8 cellular contexts compared by ENCODE assay signal in the genomic region with DNA sequence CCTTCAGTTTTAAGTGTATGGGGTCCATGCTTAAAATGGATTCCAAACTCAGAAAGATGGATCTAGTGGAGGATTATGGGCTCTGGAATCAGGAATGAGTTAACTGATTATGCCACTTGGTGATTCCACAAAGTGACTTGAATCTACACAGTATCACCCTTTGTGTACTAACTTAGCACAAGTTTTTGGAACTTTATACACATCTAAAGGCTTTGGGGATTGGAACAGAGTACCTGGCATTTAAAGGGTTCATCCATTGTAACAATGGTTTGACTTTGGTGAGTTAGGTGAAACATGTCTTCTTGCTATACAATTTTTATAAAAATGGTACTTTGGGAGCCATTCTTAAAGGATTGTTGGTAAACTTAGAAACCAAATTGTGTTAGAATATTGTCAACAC. TPM values are rescaled to one million over a fixed set of nuclear protein-coding genes. Genes with fewer than 3 reads are reported as not detected.
DNase-seq lines count a peak whose midpoint lies in the region; ATAC-seq and TF ChIP-seq lines count a peak whose summit lies in the region.

No MANE protein-coding gene starts in this region.

- H3K4me3 ChIP-seq in left ventricle myocardium inferior (peak overlapping the region; percentile 88), breast epithelium (peak overlapping the region; percentile 75 to 97 (median 97))

- peak overlapping the region; percentile 98 for H3K27ac ChIP-seq in left ventricle myocardium inferior (replicated peaks)
- H3K27ac ChIP-seq in breast epithelium: peak overlapping the region; percentile 92 to 97

- peak overlapping the region; percentile 100 for H3K27ac Mint-ChIP-seq in mesothelial cell of epicardium

- no peaks in the 10 kb centered on the region for H3K9me3 Mint-ChIP-seq in mesothelial cell of epicardium

- H3K36me3 ChIP-seq in left ventricle myocardium inferior: peaks cover 38% of the 10 kb centered on the region
- H3K36me3 ChIP-seq in breast epithelium: no peaks in the 10 kb centered on the region

- no peaks in the 10 kb centered on the region for H3K27me3 Mint-ChIP-seq in mesothelial cell of epicardium (ENCODE audit: low read depth)

- intact Hi-C loops in left ventricle myocardium inferior (cut with micrococcal nuclease): loop anchor here (10.0 kb wide), 1 partner anchor 192 kb away; no protein-coding TSS in a partner anchor
- intact Hi-C loops in left cardiac atrium (cut with DNase I): loop anchor here (5.0 to 10.0 kb wide), 2 partner anchors 78 to 80 kb away; a partner anchor contains a TSS
- intact Hi-C loops in breast epithelium (cut with DNase I; ENCODE audit: low total_unique reads): no loop called here
- intact Hi-C loops in posterior cingulate gyrus (cut with DNase I): loop anchor here (5.0 kb wide), 1 partner anchor 80 kb away; a partner anchor contains a TSS

- TF ChIP-seq CTCF in left ventricle myocardium inferior (IDR thresholded peaks at IDR 0.05; ENCODE audit: borderline replicate concordance) (no peak), breast epithelium (IDR thresholded peaks at IDR 0.05) (no peak), mesothelial cell of epicardium (IDR thresholded peaks at IDR 0.05; ENCODE audit: unreplicated experiment) (no peak)

- DNase-seq in left ventricle myocardium inferior (no peak), left cardiac atrium (no peak), breast epithelium (ENCODE audit: low spot score in 2 of 2) (no peak), mesothelial cell of epicardium (ENCODE audit: low spot score in 2 of 2, unreplicated experiment in 2 of 2) (no peak), GDM1 (lab: John Stamatoyannopoulos, UW) (no peak), midbrain (lab: John Stamatoyannopoulos, UW) (no peak), posterior cingulate gyrus (no peak)
- DNase-seq in effector CD8-positive, alpha-beta T cell (lab: John Stamatoyannopoulos, UW): no peak

- H3K27me3 ChIP-seq in left ventricle myocardium inferior (ENCODE audit: low read depth) (no peaks in the 10 kb centered on the region), breast epithelium (no peaks in the 10 kb centered on the region)

- H3K4me1 Mint-ChIP-seq in mesothelial cell of epicardium: peaks cover 34% of the 10 kb centered on the region

- peak overlapping the region; percentile 92 for H3K4me3 Mint-ChIP-seq in mesothelial cell of epicardium

- TF ChIP-seq POLR2A in breast epithelium (IDR thresholded peaks at IDR 0.05): no peak

- peaks cover 13% of the 10 kb centered on the region for H3K36me3 Mint-ChIP-seq in mesothelial cell of epicardium

- H3K9me3 ChIP-seq in left ventricle myocardium inferior (replicated peaks) (no peaks in the 10 kb centered on the region), breast epithelium (no peaks in the 10 kb centered on the region)

- peaks cover 61% of the 10 kb centered on the region for H3K4me1 ChIP-seq in left ventricle myocardium inferior
- no peaks in the 10 kb centered on the region for H3K4me1 ChIP-seq in breast epithelium

- no peak for ATAC-seq in left cardiac atrium

RNA-seq across cellular contexts. Expression of a gene that starts 1.1 kb away (rescaled TPM):
- total RNA-seq in left ventricle myocardium inferior (674 TPM), left cardiac atrium (100 to 1,000 TPM; 729 to 803 TPM), breast epithelium (1,000 to 10,000 TPM in 2 of 3 donors, 100 to 1,000 TPM in 1; 979 to 1,473 (median 1,466) TPM), mesothelial cell of epicardium (851 to 889 TPM (median 875 TPM) in 3 replicates)

RNA-seq across cellular contexts. Expression of a gene that starts 18.2 kb away (rescaled TPM):
- total RNA-seq in left ventricle myocardium inferior (5.3 TPM), left cardiac atrium (10 to 100 TPM; 15.6 to 26.1 TPM), breast epithelium (10 to 100 TPM; 20.8 to 62.2 (median 39.3) TPM), mesothelial cell of epicardium (8.8 to 10.5 TPM (median 9.1 TPM) in 3 replicates)
